19 cellular contexts compared by ENCODE assay signal in the genomic region with DNA sequence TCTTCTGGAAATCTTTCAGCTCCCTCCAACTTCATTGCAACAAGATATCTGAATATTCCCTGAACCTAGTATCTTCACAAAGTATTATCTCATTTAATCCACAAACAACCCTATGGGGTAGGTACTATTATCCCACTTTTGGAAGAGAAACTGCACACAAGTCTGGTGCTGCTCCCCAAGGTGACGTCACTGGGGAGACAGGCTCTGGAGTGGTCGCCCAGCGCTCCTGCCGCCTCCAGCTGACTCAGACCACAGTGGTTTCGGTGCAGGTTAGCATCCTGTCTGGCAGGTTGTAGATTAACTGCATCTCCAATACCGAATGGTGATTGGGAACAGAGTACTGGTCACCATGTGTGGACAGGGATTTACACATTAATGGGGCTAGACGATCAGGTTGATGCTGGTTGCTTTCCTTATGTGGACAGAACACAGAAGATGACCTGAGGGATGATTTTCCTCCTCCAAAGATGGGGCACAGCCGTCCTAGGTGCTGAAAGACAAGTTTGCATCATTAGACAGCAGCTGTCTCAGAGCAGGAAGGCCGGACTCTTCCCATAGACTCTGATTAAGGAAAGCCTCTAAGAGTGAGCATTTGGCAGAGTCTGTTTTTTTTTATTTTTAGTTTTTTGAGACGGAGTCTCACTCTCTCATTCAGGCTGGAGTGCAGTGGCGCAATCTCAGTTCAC.
DNase-seq lines count a peak whose midpoint lies in the region; ATAC-seq and TF ChIP-seq lines count a peak whose summit lies in the region.
"Had no signal": no experiment of that assay in that cellular context is flagged by ENCODE, and none has a peak within 500 bp of the region (broad histone marks: within the 10 kb centered on the region; RNA-seq: fewer than 3 reads in every experiment).

No MANE protein-coding gene starts in this region.

- H3K9me3 Mint-ChIP-seq in activated T-cell treated with anti-CD3 and anti-CD28 coated beads, Interleukin-2, amount 50 U/mL, for 24 hours: no peaks in the 10 kb centered on the region
- H3K9me3 Mint-ChIP-seq in activated T-cell treated with anti-CD3 and anti-CD28 coated beads, Interleukin-2, amount 50 U/mL, for 4 hours: no peaks in the 10 kb centered on the region
- H3K9me3 Mint-ChIP-seq in type B pancreatic cell: no peaks in the 10 kb centered on the region

- no peak for ATAC-seq in activated T-cell treated with anti-CD3 and anti-CD28 coated beads, Interleukin-2, amount 50 U/mL, for 4 hours
- ATAC-seq in GM19023 (IDR thresholded peaks at IDR 0.05; ENCODE audit: unreplicated experiment): no peak

- no peak for TF ChIP-seq CTCF in type B pancreatic cell (conservative IDR thresholded peaks at IDR 0.05)

- peak overlapping the region; percentile 10 for H3K27ac Mint-ChIP-seq in activated T-cell treated with anti-CD3 and anti-CD28 coated beads, Interleukin-2, amount 50 U/mL, for 24 hours
- no peak overlapping the region for H3K27ac Mint-ChIP-seq in type B pancreatic cell

- peaks cover 96% of the 10 kb centered on the region for H3K36me3 Mint-ChIP-seq in activated T-cell treated with anti-CD3 and anti-CD28 coated beads, Interleukin-2, amount 50 U/mL, for 24 hours (ENCODE audit: low read depth)
- peaks cover 45% of the 10 kb centered on the region for H3K36me3 Mint-ChIP-seq in activated T-cell treated with anti-CD3 and anti-CD28 coated beads, Interleukin-2, amount 50 U/mL, for 4 hours (ENCODE audit: insufficient read depth)
- H3K36me3 Mint-ChIP-seq in type B pancreatic cell: peaks cover 31% of the 10 kb centered on the region

- H3K4me3 Mint-ChIP-seq in activated T-cell treated with anti-CD3 and anti-CD28 coated beads, Interleukin-2, amount 50 U/mL, for 24 hours: no peak overlapping the region
- H3K4me3 Mint-ChIP-seq in activated T-cell treated with anti-CD3 and anti-CD28 coated beads, Interleukin-2, amount 50 U/mL, for 4 hours: no peak overlapping the region
- no peak overlapping the region for H3K4me3 Mint-ChIP-seq in type B pancreatic cell
- H3K4me3 Mint-ChIP-seq: CD14-positive monocyte had no signal

- H3K27me3 Mint-ChIP-seq in activated T-cell treated with anti-CD3 and anti-CD28 coated beads, Interleukin-2, amount 50 U/mL, for 24 hours: no peaks in the 10 kb centered on the region
- H3K27me3 Mint-ChIP-seq in activated T-cell treated with anti-CD3 and anti-CD28 coated beads, Interleukin-2, amount 50 U/mL, for 4 hours (ENCODE audit: low read depth): no peaks in the 10 kb centered on the region
- H3K27me3 Mint-ChIP-seq in type B pancreatic cell: no peaks in the 10 kb centered on the region

- H3K4me1 Mint-ChIP-seq in activated T-cell treated with anti-CD3 and anti-CD28 coated beads, Interleukin-2, amount 50 U/mL, for 24 hours (ENCODE audit: low read depth): peaks cover 4% of the 10 kb centered on the region
- no peaks in the 10 kb centered on the region for H3K4me1 Mint-ChIP-seq in activated T-cell treated with anti-CD3 and anti-CD28 coated beads, Interleukin-2, amount 50 U/mL, for 4 hours (ENCODE audit: low read depth)
- H3K4me1 Mint-ChIP-seq in type B pancreatic cell (ENCODE audit: unreplicated experiment): no peaks in the 10 kb centered on the region

- no peak for DNase-seq in activated T-cell treated with anti-CD3 and anti-CD28 coated beads, Interleukin-2, amount 50 U/mL, for 24 hours
- no peak for DNase-seq in activated T-cell treated with anti-CD3 and anti-CD28 coated beads, Interleukin-2, amount 50 U/mL, for 4 hours
- peak; percentile 37 for DNase-seq in activated CD8-positive, alpha-beta memory T cell treated with anti-CD3 and anti-CD28 coated beads, Interleukin-2, amount 50 U/mL, for 48 hours
- DNase-seq in kidney tubule cell (ENCODE audit: low spot score) (peak; percentile 85), type B pancreatic cell (ENCODE audit: extremely low spot score, unreplicated experiment) (peak; percentile 51), NCI-H2081 treated with DMSO at 0.1 percent for 48 hours (lab: John Stamatoyannopoulos, UW) (no peak), AG08395 (ENCODE audit: low spot score) (no peak)
- DNase-seq: COR-L47, DMS153, EL, HCEC 1CT, KG1, NCI-H1048, NCI-H146, NCI-H345, NCI-H526 treated with DMSO at 0.1 percent for 48 hours, SIG-M5 had no signal

Comparison
In these comparisons a context has a peak if more than half of its experiments do, and no peak if none do; other contexts are left out.
1. DNase-seq: peak in activated CD8-positive, alpha-beta memory T cell treated with anti-CD3 and anti-CD28 coated beads, Interleukin-2, amount 50 U/mL, for 48 hours (single experiment), kidney tubule cell (single experiment) and type B pancreatic cell (single experiment); none in activated T-cell treated with anti-CD3 and anti-CD28 coated beads, Interleukin-2, amount 50 U/mL, for 24 hours (single experiment), activated T-cell treated with anti-CD3 and anti-CD28 coated beads, Interleukin-2, amount 50 U/mL, for 4 hours (single experiment), NCI-H2081 treated with DMSO at 0.1 percent for 48 hours (single experiment) and AG08395 (single experiment).